In genomic region chr5:129904102-129904666, GRCh38 we compare ENCODE assay signal across 1 cellular context.
TF ChIP-seq lines count a peak whose summit lies in the region.

Gene CHSY3 (plus strand): TSS chr5:129904465.

TF ChIP-seq in HEK293, 187 proteins besides CTCF, POLR2A, EP300 and RAD21 (continued from another document and continues in another):
- TF ChIP-seq ZBTB49 (tag by site-specific recombination; IDR thresholded peaks at IDR 0.05; ENCODE audit: low read depth) = no peak
- no peak for TF ChIP-seq ZNF280C (tag by site-specific recombination; IDR thresholded peaks at IDR 0.05)
- TF ChIP-seq MEIS1 (CRISPR knock-in tag; IDR thresholded peaks at IDR 0.05; ENCODE audit: borderline replicate concordance) = no peak
- no peak for TF ChIP-seq ZNF692 (tag by site-specific recombination; IDR thresholded peaks at IDR 0.05)
- no peak for TF ChIP-seq MYNN (tag by site-specific recombination; IDR thresholded peaks at IDR 0.05; ENCODE audit: borderline replicate concordance)
- TF ChIP-seq ELK4 (IDR thresholded peaks at IDR 0.05; ENCODE audit: borderline replicate concordance, low read depth, low read length) = no peak
- peak; percentile 81 for TF ChIP-seq ZNF501 (tag by site-specific recombination; IDR thresholded peaks at IDR 0.05)
- 0 out of 2 replicates have a peak, but pooled peaks have one; percentile 9 for TF ChIP-seq WT1 (tag by site-specific recombination; IDR thresholded peaks at IDR 0.05)
- TF ChIP-seq KLF10 (tag by site-specific recombination; IDR thresholded peaks at IDR 0.05) = no peak
- TF ChIP-seq KLF7 (tag by site-specific recombination; IDR thresholded peaks at IDR 0.05; ENCODE audit: borderline replicate concordance) = 0 out of 2 replicates have a peak, but pooled peaks have one; percentile 43
- no peak for TF ChIP-seq ZNF18 (tag by site-specific recombination; IDR thresholded peaks at IDR 0.05)
- TF ChIP-seq ZNF664 (tag by site-specific recombination; IDR thresholded peaks at IDR 0.05) = no peak
- no peak for TF ChIP-seq ZNF449 (tag by site-specific recombination; IDR thresholded peaks at IDR 0.05)
- no peak for TF ChIP-seq PRDM4 (tag by site-specific recombination; IDR thresholded peaks at IDR 0.05)
- TF ChIP-seq ZBTB11 (tag by site-specific recombination; conservative IDR thresholded peaks at IDR 0.05; ENCODE audit: low read depth) = peak; percentile 41
- TF ChIP-seq ZNF19 (tag by site-specific recombination; IDR thresholded peaks at IDR 0.05; ENCODE audit: low read depth) = no peak
- peak; percentile 51; the same call in 1 of the 2 replicates for TF ChIP-seq KLF17 (tag by site-specific recombination; IDR thresholded peaks at IDR 0.05)
- TF ChIP-seq REPIN1 (tag by site-specific recombination; IDR thresholded peaks at IDR 0.05; ENCODE audit: low read depth) = no peak
- peak; percentile 55; the same call in 1 of the 2 replicates for TF ChIP-seq KLF8 (tag by site-specific recombination; IDR thresholded peaks at IDR 0.05)
- TF ChIP-seq ZNF600 (tag by site-specific recombination; IDR thresholded peaks at IDR 0.05) = peak; percentile 53; the same call in 1 of the 2 replicates
- TF ChIP-seq HOXC10 (CRISPR knock-in tag; IDR thresholded peaks at IDR 0.05) = no peak
- TF ChIP-seq ZBTB1 (tag by site-specific recombination; IDR thresholded peaks at IDR 0.05) = no peak
- TF ChIP-seq ZNF791 (tag by site-specific recombination; IDR thresholded peaks at IDR 0.05) = no peak
- TF ChIP-seq ZFP69B (tag by site-specific recombination; IDR thresholded peaks at IDR 0.05) = no peak
- TF ChIP-seq ZNF701 (tag by site-specific recombination; IDR thresholded peaks at IDR 0.05) = no peak
- no peak for TF ChIP-seq SCRT1 (tag by site-specific recombination; IDR thresholded peaks at IDR 0.05; ENCODE audit: borderline replicate concordance)
- TF ChIP-seq ZNF391 (tag by site-specific recombination; IDR thresholded peaks at IDR 0.05; ENCODE audit: borderline replicate concordance, low read depth) = peak; percentile 8; the same call in 1 of the 2 replicates
- no peak for TF ChIP-seq ZNF670 (tag by site-specific recombination; IDR thresholded peaks at IDR 0.05; ENCODE audit: low read depth)
- 0 out of 2 replicates have a peak, but pooled peaks have one; percentile 16 for TF ChIP-seq ZSCAN30 (tag by site-specific recombination; IDR thresholded peaks at IDR 0.05)
- peak; percentile 56; the same call in 1 of the 2 replicates for TF ChIP-seq KLF16 (tag by site-specific recombination; IDR thresholded peaks at IDR 0.05)
- peak; percentile 76 for TF ChIP-seq EGR2 (tag by site-specific recombination; IDR thresholded peaks at IDR 0.05; ENCODE audit: low read depth)
- TF ChIP-seq BCL11A (tag by site-specific recombination; IDR thresholded peaks at IDR 0.05; ENCODE audit: low read depth) = no peak
- 0 out of 2 replicates have a peak, but pooled peaks have one; percentile 4 for TF ChIP-seq ZNF585B (tag by site-specific recombination; IDR thresholded peaks at IDR 0.05)
- TF ChIP-seq TSHZ1 (tag by site-specific recombination; IDR thresholded peaks at IDR 0.05; ENCODE audit: borderline replicate concordance) = no peak
- no peak for TF ChIP-seq ZNF157 (tag by site-specific recombination; IDR thresholded peaks at IDR 0.05)
